12 cellular contexts compared by ENCODE assay signal in the genomic region with DNA sequence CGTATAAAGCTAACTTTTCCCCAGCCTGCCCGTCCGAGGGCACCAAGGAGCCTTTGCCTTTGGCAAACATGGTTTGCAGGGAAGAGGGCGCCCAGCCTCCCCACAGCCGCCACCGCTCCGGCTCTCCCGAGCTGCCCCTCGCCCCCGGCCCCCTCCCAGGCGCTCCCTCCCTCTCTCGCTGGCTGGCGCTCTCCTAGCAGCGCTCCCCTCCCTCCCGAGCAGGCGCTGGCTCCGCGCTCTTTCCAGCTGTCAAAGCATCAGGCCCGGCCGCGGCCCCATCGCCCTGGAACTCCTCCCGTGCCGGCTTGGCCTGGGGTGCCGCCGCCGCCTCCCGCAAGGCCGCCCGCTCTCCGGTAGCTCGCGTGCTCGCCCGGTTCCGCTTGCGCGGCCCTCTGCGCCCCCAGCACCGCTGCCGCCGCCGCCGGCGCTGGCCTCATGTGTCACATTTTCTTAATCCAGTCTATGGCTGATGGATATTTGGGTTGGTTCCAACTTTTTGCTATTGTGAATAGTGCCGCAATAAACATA. TPM values are rescaled to one million over a fixed set of nuclear protein-coding genes. Genes with fewer than 3 reads are reported as not detected.
DNase-seq lines count a peak whose midpoint lies in the region; TF ChIP-seq lines count a peak whose summit lies in the region.
"Not testable (repeated sequence)": the region's sequence is repeated elsewhere in the genome, so short reads cannot be mapped to it uniquely, and the experiment has no call there.
"Had no signal": no experiment of that assay in that cellular context is flagged by ENCODE, and none has a peak within 500 bp of the region (broad histone marks: within the 10 kb centered on the region; RNA-seq: fewer than 3 reads in every experiment).

No MANE protein-coding gene starts in this region.

- H2AFZ ChIP-seq in H9 (ENCODE audit: low read length): not testable (repeated sequence)

- H3K4me3 ChIP-seq in endodermal cell (ENCODE audit: low read length): not testable (repeated sequence)
- H3K4me3 ChIP-seq in left ventricle myocardium inferior: peak overlapping the region; percentile 19
- H3K4me3 ChIP-seq in mesodermal cell (ENCODE audit: extremely low read depth, insufficient read depth, low read length, poor library complexity, severe bottlenecking): peak overlapping the region; percentile 2

- not testable (repeated sequence) for H2BK12ac ChIP-seq in H9 (ENCODE audit: insufficient read length, low read depth, low read length)

- H3K23me2 ChIP-seq in H9 (ENCODE audit: insufficient read length, low read depth, low read length, poor library complexity, severe bottlenecking): not testable (repeated sequence)

- H3K9me3 ChIP-seq in H9 (ENCODE audit: control insufficient read depth, low read depth, low read length); endodermal cell (ENCODE audit: control insufficient read depth, low read length); left ventricle myocardium inferior (replicated peaks); mesodermal cell (ENCODE audit: control insufficient read depth, low read length): not testable (repeated sequence)

- H2BK15ac ChIP-seq in H9 (ENCODE audit: low read depth, low read length): not testable (repeated sequence)

- H4K20me1 ChIP-seq in H9 (ENCODE audit: control insufficient read depth, insufficient read depth, insufficient read length): not testable (repeated sequence)

- H3T11ph ChIP-seq in H9 (ENCODE audit: low read length): not testable (repeated sequence)

- H3K4me2 ChIP-seq in H9 (ENCODE audit: insufficient read depth, insufficient read length, low read length): not testable (repeated sequence)

- no CpG with 5 or more reads among the region's 46 CpGs for WGBS in H9 (ENCODE audit: extremely low coverage, insufficient read length, low lambda C conversion rate)
- 32% methylated on average over 6 of the region's 46 CpGs; no CpG with 5 or more reads in 1 of the 2 experiments for WGBS in endodermal cell (ENCODE audit: insufficient coverage in 1 of 2, insufficient read length in 1 of 2), 2 experiments
- WGBS in mesodermal cell (ENCODE audit: insufficient coverage in 2 of 2), 2 experiments: no CpG with 5 or more reads among the region's 46 CpGs

- H4K5ac ChIP-seq in H9 (ENCODE audit: insufficient read length, low read depth, low read length): not testable (repeated sequence)

- H3K36me3 ChIP-seq in endodermal cell (ENCODE audit: control insufficient read depth, insufficient read depth, low read length); left ventricle myocardium inferior; mesodermal cell (ENCODE audit: control insufficient read depth, insufficient read depth, low read length): not testable (repeated sequence)

- H2BK120ac ChIP-seq in H9 (ENCODE audit: low read depth, low read length, poor library complexity, severe bottlenecking): not testable (repeated sequence)

- not testable (repeated sequence) for H3K23ac ChIP-seq in H9 (ENCODE audit: insufficient read length, low read depth, low read length)

- not testable (repeated sequence) for H4K8ac ChIP-seq in H9 (replicated peaks; ENCODE audit: insufficient read length, low read depth, low read length)

- not testable (repeated sequence) for H3K27ac Mint-ChIP-seq in H9, endodermal cell, nephron progenitor cell, type B pancreatic cell

- H3K79me1 ChIP-seq in H9 (ENCODE audit: insufficient read depth, low read depth, low read length, poor library complexity, severe bottlenecking): not testable (repeated sequence)

- not testable (repeated sequence) for H2BK5ac ChIP-seq in H9 (ENCODE audit: insufficient read length, low read length)

- peaks cover 56% of the 10 kb centered on the region for H3K27me3 Mint-ChIP-seq in H9 (ENCODE audit: low read depth)
- H3K27me3 Mint-ChIP-seq in endodermal cell (ENCODE audit: insufficient read depth): peaks cover 41% of the 10 kb centered on the region
- peaks cover 72% of the 10 kb centered on the region for H3K27me3 Mint-ChIP-seq in nephron progenitor cell (ENCODE audit: low read depth, poor library complexity)
- H3K27me3 Mint-ChIP-seq in type B pancreatic cell: peaks cover 63% of the 10 kb centered on the region

- H3K4me1 Mint-ChIP-seq in H9; endodermal cell; nephron progenitor cell; type B pancreatic cell (ENCODE audit: unreplicated experiment): not testable (repeated sequence)

- H3K56ac ChIP-seq in H9 (ENCODE audit: insufficient read length, low read depth, low read length): not testable (repeated sequence)

- not testable (repeated sequence) for H3K18ac ChIP-seq in H9 (ENCODE audit: insufficient read length, low read depth, low read length)

- not testable (repeated sequence) for TF ChIP-seq CTCF in H9 (conservative IDR thresholded peaks at IDR 0.05); endodermal cell (conservative IDR thresholded peaks at IDR 0.05); left ventricle myocardium inferior (IDR thresholded peaks at IDR 0.05; ENCODE audit: borderline replicate concordance); nephron progenitor cell (IDR thresholded peaks at IDR 0.05); type B pancreatic cell (conservative IDR thresholded peaks at IDR 0.05)

- not testable (repeated sequence) for H4K91ac ChIP-seq in H9 (ENCODE audit: insufficient read length, low read depth, low read length)

- not testable (repeated sequence) for DNase-seq in H9; endodermal cell; left ventricle myocardium inferior; nephron progenitor cell; type B pancreatic cell (ENCODE audit: extremely low spot score, unreplicated experiment)

- H3K14ac ChIP-seq in H9 (ENCODE audit: insufficient read depth, low read length): not testable (repeated sequence)

- not testable (repeated sequence) for H3K4me1 ChIP-seq in H9 (ENCODE audit: insufficient read depth, low read length); endodermal cell (ENCODE audit: control insufficient read depth, insufficient read depth, low read length); left ventricle myocardium inferior; mesodermal cell (ENCODE audit: control insufficient read depth, insufficient read depth, low read length, poor library complexity, severe bottlenecking)

- H2AK5ac ChIP-seq in H9 (ENCODE audit: insufficient read length, low read length): not testable (repeated sequence)

- H3K9ac ChIP-seq in H9 (ENCODE audit: extremely low read depth, insufficient read length, low read length); endodermal cell (ENCODE audit: extremely low read depth, low read length, poor library complexity, severe bottlenecking): not testable (repeated sequence)

- H3K79me2 ChIP-seq in H9 (ENCODE audit: insufficient read depth, low read length): not testable (repeated sequence)

- H3K9me3 Mint-ChIP-seq in H9, endodermal cell, type B pancreatic cell: not testable (repeated sequence)
- H3K9me3 Mint-ChIP-seq in nephron progenitor cell: peaks cover 17% of the 10 kb centered on the region

- H3K27me3 ChIP-seq in H9 (ENCODE audit: insufficient read depth, low read length); endodermal cell (ENCODE audit: control insufficient read depth, insufficient read depth, low read length, poor library complexity, severe bottlenecking): not testable (repeated sequence)
- peaks cover 52% of the 10 kb centered on the region for H3K27me3 ChIP-seq in left ventricle myocardium inferior (ENCODE audit: low read depth)

- H2BK20ac ChIP-seq in H9 (ENCODE audit: low read depth, low read length, poor library complexity, severe bottlenecking): not testable (repeated sequence)

- not testable (repeated sequence) for H3K36me3 Mint-ChIP-seq in H9 (ENCODE audit: insufficient read depth in 1 of 3, low read depth in 3 of 3); endodermal cell (ENCODE audit: low read depth); nephron progenitor cell (ENCODE audit: low read depth); type B pancreatic cell

- intact Hi-C loops in left ventricle myocardium inferior (cut with micrococcal nuclease): not testable (repeated sequence)

- H3K4ac ChIP-seq in H9 (ENCODE audit: low read depth, low read length): not testable (repeated sequence)

- not testable (repeated sequence) for H3K27ac ChIP-seq in H9 (ENCODE audit: insufficient read length, low read depth, low read length); endodermal cell (ENCODE audit: low read depth, low read length); left ventricle myocardium inferior (replicated peaks); mesodermal cell (ENCODE audit: low read depth, low read length, severe bottlenecking)

- H3K4me3 Mint-ChIP-seq in H9: peak overlapping the region; percentile 26 to 50; a peak in 3 of 5 replicates
- H3K4me3 Mint-ChIP-seq in endodermal cell: peak overlapping the region; percentile 36
- H3K4me3 Mint-ChIP-seq in nephron progenitor cell: peak overlapping the region; percentile 60
- peak overlapping the region; percentile 68 for H3K4me3 Mint-ChIP-seq in type B pancreatic cell

RNA-seq across cellular contexts. Expression of a gene that starts 10.7 kb away (rescaled TPM):
- 0.18 TPM in 1 of 2 replicates, not detected in the other for total RNA-seq in H9 (2021)
- 1 to 10 TPM; 3.3 to 5.4 TPM for total RNA-seq in endodermal cell
- polyA plus RNA-seq in endodermal cell (2013, experiment 1 of 2): 0.39 TPM
- 0.41 TPM for polyA plus RNA-seq in endodermal cell (2013, experiment 2 of 2)
- total RNA-seq in left ventricle myocardium inferior: not detected
- polyA plus RNA-seq in mesodermal cell (2013, experiment 1 of 2): 0.15 TPM
- not detected for polyA plus RNA-seq in mesodermal cell (2013, experiment 2 of 2)
- 0.56 and 0.64 TPM in 2 replicates for total RNA-seq in type B pancreatic cell (ENCODE audit: low replicate concordance)
- total RNA-seq: CD4-positive, alpha-beta T cell; CD8-positive, alpha-beta memory T cell; GM12878; GM23248; H4 had no signal
- polyA plus RNA-seq: CD14-positive monocyte had no signal
